Comparison of ENCODE assay signal across 8 cellular contexts in the genomic region with DNA sequence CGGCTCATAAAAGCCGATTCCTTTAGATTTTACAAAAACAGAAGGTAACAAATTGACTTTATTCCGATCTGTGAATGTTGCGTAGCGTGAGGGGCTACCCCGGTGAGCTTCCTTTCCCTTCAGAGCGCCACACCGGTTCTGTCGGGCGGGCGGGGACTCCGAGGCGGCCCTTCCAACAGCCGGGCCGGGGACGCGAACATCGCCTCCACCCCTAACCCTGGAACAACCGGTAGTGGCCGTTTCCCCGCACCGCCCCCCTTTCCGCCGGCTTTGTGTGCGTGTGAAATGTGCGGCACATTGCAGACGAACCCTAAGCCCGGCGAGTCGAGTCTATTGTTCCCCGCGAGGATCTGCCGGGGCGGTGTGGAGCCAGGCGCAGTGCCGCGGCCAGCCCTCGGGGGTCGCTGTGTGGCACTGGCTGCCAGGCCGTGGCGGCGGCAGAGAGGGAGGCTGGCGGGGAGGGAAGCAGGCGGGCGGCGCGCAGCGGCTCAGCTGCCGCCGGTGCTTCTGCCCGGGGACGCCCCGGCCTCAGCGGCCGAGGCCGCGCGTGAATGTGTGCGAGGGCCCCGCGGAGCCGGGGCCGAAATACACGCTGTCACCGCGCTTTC. TPM values are rescaled to one million over a fixed set of nuclear protein-coding genes. Genes with fewer than 3 reads are reported as not detected.
DNase-seq lines count a peak whose midpoint lies in the region; ATAC-seq and TF ChIP-seq lines count a peak whose summit lies in the region.

No MANE protein-coding gene starts in this region.

- 0% methylated on average over 47 to 51 of the region's 66 CpGs for WGBS in tibial nerve, 2 donors

- DNase-seq in NCI-H1105 treated with DMSO at 0.1 percent for 48 hours (lab: John Stamatoyannopoulos, UW) (peak; percentile 97), SKM-1 treated with dmso at 0.1 percent for 144 hours (lab: John Stamatoyannopoulos, UW; ENCODE audit: unreplicated experiment) (peak; percentile 77), cardiac muscle cell (ENCODE audit: low read depth in 1 of 2, low spot score in 1 of 2) (peak; percentile 97 to 99), tibial nerve (ENCODE audit: low spot score in 2 of 2) (peak; percentile 89 to 90)
- DNase-seq in activated naive CD8-positive, alpha-beta T cell treated with anti-CD3 and anti-CD28 coated beads, Interleukin-2, amount 50 U/mL, for 16 hours (ENCODE audit: low read depth, low spot score): peak; percentile 87

- peak overlapping the region; percentile 98 for H3K27ac ChIP-seq in cardiac muscle cell
- peak overlapping the region; percentile 95 for H3K27ac ChIP-seq in parathyroid adenoma
- H3K27ac ChIP-seq in tibial nerve: peak overlapping the region; percentile 92 to 100 (median 99)

- peak overlapping the region; percentile 83 for H3K4me2 ChIP-seq in parathyroid adenoma (ENCODE audit: low read length)

- peaks cover 34% of the 10 kb centered on the region for H3K4me1 ChIP-seq in cardiac muscle cell (ENCODE audit: low read depth)
- H3K4me1 ChIP-seq in parathyroid adenoma: peaks cover 13% of the 10 kb centered on the region
- peaks cover 0 to 46% (median 34%) of the 10 kb centered on the region in 4 donors for H3K4me1 ChIP-seq in tibial nerve

- H3K4me3 ChIP-seq in cardiac muscle cell: peak overlapping the region; percentile 73
- peak overlapping the region; percentile 86 for H3K4me3 ChIP-seq in parathyroid adenoma (ENCODE audit: low read depth, low read length)
- H3K4me3 ChIP-seq in tibial nerve: peak overlapping the region; percentile 54 to 97 (median 82)

- peak overlapping the region; percentile 95 for H2AFZ ChIP-seq in parathyroid adenoma

- H3K36me3 ChIP-seq in cardiac muscle cell: no peaks in the 10 kb centered on the region
- no peaks in the 10 kb centered on the region for H3K36me3 ChIP-seq in parathyroid adenoma (ENCODE audit: control insufficient read depth, insufficient read depth, low read length)
- H3K36me3 ChIP-seq in tibial nerve: no peaks in the 10 kb centered on the region

- peak overlapping the region; percentile 49 for H3K9ac ChIP-seq in parathyroid adenoma

- peak; percentile 81 to 84 for TF ChIP-seq POLR2A in tibial nerve (IDR thresholded peaks at IDR 0.05)

- no peaks in the 10 kb centered on the region for H3K9me3 ChIP-seq in cardiac muscle cell (ENCODE audit: low read depth)
- no peaks in the 10 kb centered on the region for H3K9me3 ChIP-seq in parathyroid adenoma (ENCODE audit: control insufficient read depth, low read length)
- no peaks in the 10 kb centered on the region for H3K9me3 ChIP-seq in tibial nerve

- peak; percentile 60 for ATAC-seq in HG02759 (IDR thresholded peaks at IDR 0.05; ENCODE audit: unreplicated experiment)

- peaks cover 16% of the 10 kb centered on the region for H3K79me2 ChIP-seq in parathyroid adenoma

- H3K27me3 ChIP-seq in cardiac muscle cell (no peaks in the 10 kb centered on the region), parathyroid adenoma (ENCODE audit: control insufficient read depth, insufficient read depth, low read length) (no peaks in the 10 kb centered on the region), tibial nerve (no peaks in the 10 kb centered on the region)

- peak; percentile 97 for TF ChIP-seq CTCF in GM12874 (IDR thresholded peaks at IDR 0.05; ENCODE audit: insufficient read depth, low read depth, low read length)
- TF ChIP-seq CTCF in cardiac muscle cell (IDR thresholded peaks at IDR 0.05; ENCODE audit: low read depth, low read length): peak; percentile 84
- peak; percentile 99 for TF ChIP-seq CTCF in parathyroid adenoma (IDR thresholded peaks at IDR 0.05)
- TF ChIP-seq CTCF in tibial nerve (IDR thresholded peaks at IDR 0.05): peak; percentile 97 to 100 (median 98)

- peak in 1 of 2 donors; percentile 97 for TF ChIP-seq EP300 in tibial nerve (IDR thresholded peaks at IDR 0.05)

RNA-seq across cellular contexts. Expression of a gene that starts 0.8 kb away (rescaled TPM):
- total RNA-seq in cardiac muscle cell: 27.4 and 40.3 TPM in 2 replicates
- 17.3 and 36.2 TPM in 2 replicates for polyA plus RNA-seq in cardiac muscle cell
- total RNA-seq in tibial nerve: 10 to 100 TPM; 30.3 to 35.8 (median 32.8) TPM

Comparison
In these comparisons a context has a peak if more than half of its experiments do, and no peak if none do; other contexts are left out.
1. Peak in every context shown above with its lines: DNase-seq, ATAC-seq, H3K4me3 ChIP-seq and H3K27ac ChIP-seq.